In genomic region chr1:230066466-230067404, GRCh38 we compare ENCODE assay signal across 8 cellular contexts. TPM values are rescaled to one million over a fixed set of nuclear protein-coding genes. Genes with fewer than 3 reads are reported as not detected.
DNase-seq lines count a peak whose midpoint lies in the region; ATAC-seq, FAIRE-seq and TF ChIP-seq lines count a peak whose summit lies in the region.

Gene GALNT2 (plus strand): TSS chr1:230067238. CDS start chr1:230067281, 43 bp downstream.

- TF ChIP-seq POLR2A in GM19193 (IDR thresholded peaks at IDR 0.05; ENCODE audit: extremely low read depth, insufficient read depth, insufficient read length) = peak; percentile 81

- H3K9me3 ChIP-seq in kidney (ENCODE audit: control insufficient read depth in 1 of 2, low read length in 2 of 2) = peaks cover 2 to 4% of the 10 kb centered on the region in 2 donors

- no peak for TF ChIP-seq CTCF in kidney (IDR thresholded peaks at IDR 0.05; ENCODE audit: borderline replicate concordance, extremely low read depth, insufficient read depth)

- H3K36me3 ChIP-seq in kidney (ENCODE audit: control insufficient read depth in 1 of 2, insufficient read depth in 2 of 2, low read length in 2 of 2) = no peaks in the 10 kb centered on the region

- H3K27ac ChIP-seq in kidney (ENCODE audit: low read depth in 2 of 2, low read length in 2 of 2) = peak within 1 kb of the TSS; percentile 80 to 81

- no peak for FAIRE-seq in kidney (lab: Jason Lieb, UNC)

- intact Hi-C loops in kidney (cut with DNase I) = no loop called here

- peak within 1 kb of the TSS; percentile 80 to 88 for H3K4me3 ChIP-seq in kidney (ENCODE audit: low read length in 2 of 2)

- ATAC-seq in HG03378 (IDR thresholded peaks at IDR 0.05; ENCODE audit: unreplicated experiment) = peak; percentile 70

- peak within 1 kb of the TSS; percentile 74 to 87 for H3K9ac ChIP-seq in kidney (ENCODE audit: low read length in 2 of 2)

- DNase-seq in Ammon's horn (ENCODE audit: low spot score) (peak; percentile 94), NCI-H510A treated with DMSO at 0.1 percent for 48 hours (lab: John Stamatoyannopoulos, UW) (peak; percentile 83), cerebellum (ENCODE audit: low spot score) (peak; percentile 94), kidney (peak; percentile 97)
- peak; percentile 81 for DNase-seq in activated CD4-positive, alpha-beta T cell treated with anti-CD3 and anti-CD28 coated beads for 1 hour
- DNase-seq in stimulated activated CD4-positive, alpha-beta T cell treated with anti-CD3 and anti-CD28 coated beads, Interleukin-15, amount 100 ng/mL, for 1 hour (ENCODE audit: low read depth in 1 of 2, low spot score in 1 of 2) = peak; percentile 84

- peaks cover 11 to 12% of the 10 kb centered on the region in 2 donors for H3K4me1 ChIP-seq in kidney (ENCODE audit: control insufficient read depth in 1 of 2, insufficient read depth in 1 of 2, low read depth in 1 of 2, low read length in 2 of 2)

RNA-seq across cellular contexts. Expression of gene GALNT2, which starts in this region (rescaled TPM):
- 42.6 TPM for total RNA-seq in cerebellum
- total RNA-seq in kidney = 59.2 TPM
- 20.2 TPM for polyA plus RNA-seq in kidney (ENCODE audit: insufficient read depth, low read depth, low replicate concordance)

Comparison
In these comparisons a context has a peak if more than half of its experiments do, and no peak if none do; other contexts are left out.
1. Peak in every context shown above with its lines: DNase-seq, ATAC-seq, H3K4me3 ChIP-seq and H3K27ac ChIP-seq.